Comparison of ENCODE assay signal across 21 cellular contexts in the genomic region with DNA sequence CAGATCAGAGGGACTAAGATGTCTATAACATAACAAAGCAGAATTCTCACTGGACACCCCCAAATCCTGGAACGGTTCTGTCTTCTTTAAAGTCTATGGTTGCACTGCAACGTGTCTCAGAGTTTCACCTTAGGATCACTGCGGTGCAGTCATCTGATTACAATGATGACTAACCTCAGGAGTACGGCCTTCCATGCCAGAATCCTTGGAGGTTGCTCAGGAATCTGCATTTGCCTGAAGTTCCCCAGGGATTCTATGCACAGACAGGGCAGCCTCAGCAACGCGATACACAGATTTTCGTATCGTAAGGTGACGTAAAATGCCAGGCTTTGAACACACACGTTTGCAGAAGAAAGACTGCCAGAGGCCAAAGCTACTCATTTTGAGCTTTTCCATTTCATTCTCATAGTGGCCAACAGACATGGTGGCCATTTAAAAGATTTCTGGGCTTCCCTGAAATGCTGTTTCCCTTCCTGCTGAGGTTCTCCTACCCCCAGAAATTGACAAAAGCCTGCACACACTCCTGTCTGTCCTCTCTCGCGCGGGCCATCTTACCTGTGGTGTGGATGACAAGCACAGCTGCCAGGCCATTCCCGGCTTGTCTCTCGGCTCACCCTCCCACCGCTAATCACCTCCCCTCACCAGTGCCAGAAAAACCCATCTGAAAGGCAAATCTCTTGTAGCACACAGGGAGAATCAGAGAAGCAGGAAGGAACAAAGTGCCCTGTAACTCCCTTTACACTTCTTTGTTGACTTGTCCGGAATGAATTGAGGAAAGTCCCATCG.
DNase-seq lines count a peak whose midpoint lies in the region; ATAC-seq and TF ChIP-seq lines count a peak whose summit lies in the region.
"Had no signal": no experiment of that assay in that cellular context is flagged by ENCODE, and none has a peak within 500 bp of the region (broad histone marks: within the 10 kb centered on the region; RNA-seq: fewer than 3 reads in every experiment).

No MANE protein-coding gene starts in this region.

- H3K4me3 Mint-ChIP-seq in MCF 10A (ENCODE audit: unreplicated experiment), result no peak overlapping the region
- H3K4me3 Mint-ChIP-seq: activated CD4-positive, alpha-beta memory T cell treated with anti-CD3 and anti-CD28 coated beads for 36 hours; activated naive CD8-positive, alpha-beta T cell treated with anti-CD3 and anti-CD28 coated beads for 36 hours; CD4-positive, alpha-beta memory T cell; central memory CD8-positive, alpha-beta T cell; stimulated activated naive B cell treated with anti-CD40 and anti-IgM and Interleukin-4, amounts not matched to agents 10 μg/mL and 1 μg/mL and 100 μg/mL, for 72 hours had no signal

- 85 to 89% methylated on average over 18 of the region's 18 CpGs for WGBS in testis, 2 donors

- H3K9me3 ChIP-seq in breast epithelium, result no peaks in the 10 kb centered on the region
- no peaks in the 10 kb centered on the region for H3K9me3 ChIP-seq in WERI-Rb-1 (ENCODE audit: severe bottlenecking)
- H3K9me3 ChIP-seq in testis, result no peaks in the 10 kb centered on the region
- H3K9me3 ChIP-seq: upper lobe of left lung had no signal

- H3K4me3 ChIP-seq in breast epithelium (no peak overlapping the region), WERI-Rb-1 (ENCODE audit: low read depth, low read length) (no peak overlapping the region), testis (no peak overlapping the region)
- H3K4me3 ChIP-seq: GM23248, upper lobe of left lung had no signal

- no peak for ATAC-seq in GM18867 (IDR thresholded peaks at IDR 0.05; ENCODE audit: unreplicated experiment)
- ATAC-seq: stimulated activated naive B cell treated with anti-CD40 and anti-IgM and Interleukin-4, amounts not matched to agents 10 μg/mL and 1 μg/mL and 100 μg/mL, for 72 hours had no signal

- H3K4me1 Mint-ChIP-seq in MCF 10A (ENCODE audit: insufficient read depth, unreplicated experiment), result peaks cover 31% of the 10 kb centered on the region
- H3K4me1 Mint-ChIP-seq: activated naive CD8-positive, alpha-beta T cell treated with anti-CD3 and anti-CD28 coated beads for 36 hours; CD4-positive, alpha-beta memory T cell; central memory CD8-positive, alpha-beta T cell; stimulated activated naive B cell treated with anti-CD40 and anti-IgM and Interleukin-4, amounts not matched to agents 10 μg/mL and 1 μg/mL and 100 μg/mL, for 72 hours had no signal

- H3K27ac Mint-ChIP-seq in MCF 10A (ENCODE audit: low read depth, unreplicated experiment), result no peak overlapping the region
- H3K27ac Mint-ChIP-seq: activated CD4-positive, alpha-beta memory T cell treated with anti-CD3 and anti-CD28 coated beads for 36 hours; activated naive CD8-positive, alpha-beta T cell treated with anti-CD3 and anti-CD28 coated beads for 36 hours; CD4-positive, alpha-beta memory T cell; progenitor cell of endocrine pancreas; stimulated activated naive B cell treated with anti-CD40 and anti-IgM and Interleukin-4, amounts not matched to agents 10 μg/mL and 1 μg/mL and 100 μg/mL, for 72 hours had no signal

- no peak for TF ChIP-seq CTCF in MCF 10A (IDR thresholded peaks at IDR 0.05; ENCODE audit: unreplicated experiment)
- TF ChIP-seq CTCF in breast epithelium (IDR thresholded peaks at IDR 0.05), result no peak
- TF ChIP-seq CTCF in WERI-Rb-1 (IDR thresholded peaks at IDR 0.05; ENCODE audit: low read depth, low read length), result no peak
- TF ChIP-seq CTCF in testis (IDR thresholded peaks at IDR 0.05), result no peak

- CTCF ChIA-PET in MCF 10A (lab: Yijun Ruan, JAX), result no interaction called here

- H3K27me3 ChIP-seq in breast epithelium (no peaks in the 10 kb centered on the region), WERI-Rb-1 (ENCODE audit: insufficient read depth, low read depth, severe bottlenecking) (no peaks in the 10 kb centered on the region), testis (no peaks in the 10 kb centered on the region)
- H3K27me3 ChIP-seq: upper lobe of left lung had no signal

- intact Hi-C loops in MCF 10A (cut with micrococcal nuclease), result loop anchor here (10.0 kb wide), 1 partner anchor 156 kb away; no protein-coding TSS in a partner anchor
- intact Hi-C loops in breast epithelium (cut with DNase I; ENCODE audit: low total_unique reads), result no loop called here
- intact Hi-C loops in testis (cut with DNase I; ENCODE audit: low total_unique reads), result no loop called here

- POLR2A ChIA-PET in MCF 10A (lab: Yijun Ruan, JAX), result interaction anchor here (1.0 kb wide), 1 partner anchor 25 kb away, joined by 3 read pairs; no protein-coding TSS in a partner anchor

- H3K9me3 Mint-ChIP-seq in MCF 10A (ENCODE audit: unreplicated experiment), result no peaks in the 10 kb centered on the region
- H3K9me3 Mint-ChIP-seq: activated CD4-positive, alpha-beta memory T cell treated with anti-CD3 and anti-CD28 coated beads for 36 hours; activated naive CD8-positive, alpha-beta T cell treated with anti-CD3 and anti-CD28 coated beads for 36 hours; central memory CD8-positive, alpha-beta T cell; stimulated activated naive B cell treated with anti-CD40 and anti-IgM and Interleukin-4, amounts not matched to agents 10 μg/mL and 1 μg/mL and 100 μg/mL, for 72 hours had no signal

- H3K4me1 ChIP-seq in breast epithelium (no peaks in the 10 kb centered on the region), testis (no peaks in the 10 kb centered on the region)

- H3K36me3 ChIP-seq in breast epithelium (no peaks in the 10 kb centered on the region), WERI-Rb-1 (no peaks in the 10 kb centered on the region), testis (ENCODE audit: low read depth, missing control alignments) (no peaks in the 10 kb centered on the region)
- H3K36me3 ChIP-seq: upper lobe of left lung had no signal

- peaks cover 5% of the 10 kb centered on the region for H3K36me3 Mint-ChIP-seq in MCF 10A (ENCODE audit: insufficient read depth, unreplicated experiment)
- H3K36me3 Mint-ChIP-seq: activated CD4-positive, alpha-beta memory T cell treated with anti-CD3 and anti-CD28 coated beads for 36 hours; activated naive CD8-positive, alpha-beta T cell treated with anti-CD3 and anti-CD28 coated beads for 36 hours; CD4-positive, alpha-beta memory T cell; stimulated activated naive B cell treated with anti-CD40 and anti-IgM and Interleukin-4, amounts not matched to agents 10 μg/mL and 1 μg/mL and 100 μg/mL, for 72 hours had no signal

- TF ChIP-seq POLR2A in breast epithelium (IDR thresholded peaks at IDR 0.05), result no peak
- TF ChIP-seq POLR2A in testis (IDR thresholded peaks at IDR 0.05), result no peak

- DNase-seq in MCF 10A (ENCODE audit: unreplicated experiment) (peak; percentile 43), breast epithelium (ENCODE audit: low spot score in 2 of 2) (no peak), WERI-Rb-1 (peak; percentile 26), kidney tubule cell (ENCODE audit: low spot score) (peak; percentile 43), testis (no peak), OCI-M2 (lab: John Stamatoyannopoulos, UW; ENCODE audit: unreplicated experiment) (no peak)
- no peak for DNase-seq in activated CD4-positive, CD25-positive, alpha-beta regulatory T cell treated with anti-CD3 and anti-CD28 coated beads, Interleukin-2, amount 50 U/mL, for 72 hours
- DNase-seq: activated CD4-positive, alpha-beta memory T cell treated with anti-CD3 and anti-CD28 coated beads for 36 hours; activated naive CD8-positive, alpha-beta T cell treated with anti-CD3 and anti-CD28 coated beads for 36 hours; activated T-cell treated with anti-CD3 and anti-CD28 coated beads, Interleukin-2, amount 50 U/mL, for 48 hours; CD4-positive, alpha-beta memory T cell; effector memory CD4-positive, alpha-beta T cell; GM23248; NCI-H1417; stimulated activated CD4-positive, alpha-beta T cell treated with anti-CD3 and anti-CD28 coated beads, Interleukin-12 subunit alpha, Interleukin-12 subunit beta, amount 100 ng/mL, for 4 hours; stimulated activated naive B cell treated with anti-CD40 and anti-IgM and Interleukin-4, amounts not matched to agents 10 μg/mL and 1 μg/mL and 100 μg/mL, for 72 hours; SW 1271; upper lobe of left lung had no signal

- H3K27ac ChIP-seq in breast epithelium, result no peak overlapping the region
- H3K27ac ChIP-seq in WERI-Rb-1, result no peak overlapping the region
- H3K27ac ChIP-seq in testis, result no peak overlapping the region
- H3K27ac ChIP-seq: GM23248, upper lobe of left lung had no signal

- H3K27me3 Mint-ChIP-seq in MCF 10A (ENCODE audit: insufficient read depth, unreplicated experiment), result no peaks in the 10 kb centered on the region

- BruUV-seq in MCF 10A (replicated peaks; lab: Mats Ljungman, UMichigan), result no TSS peak

Comparison
In these comparisons a context has a peak if more than half of its experiments do, and no peak if none do; other contexts are left out.
1. DNase-seq: peak in MCF 10A (single experiment), WERI-Rb-1 (single experiment) and kidney tubule cell (single experiment); none in breast epithelium (0 of 2), testis (single experiment), activated CD4-positive, CD25-positive, alpha-beta regulatory T cell treated with anti-CD3 and anti-CD28 coated beads, Interleukin-2, amount 50 U/mL, for 72 hours (single experiment) and OCI-M2 (single experiment).